In the genomic region with DNA sequence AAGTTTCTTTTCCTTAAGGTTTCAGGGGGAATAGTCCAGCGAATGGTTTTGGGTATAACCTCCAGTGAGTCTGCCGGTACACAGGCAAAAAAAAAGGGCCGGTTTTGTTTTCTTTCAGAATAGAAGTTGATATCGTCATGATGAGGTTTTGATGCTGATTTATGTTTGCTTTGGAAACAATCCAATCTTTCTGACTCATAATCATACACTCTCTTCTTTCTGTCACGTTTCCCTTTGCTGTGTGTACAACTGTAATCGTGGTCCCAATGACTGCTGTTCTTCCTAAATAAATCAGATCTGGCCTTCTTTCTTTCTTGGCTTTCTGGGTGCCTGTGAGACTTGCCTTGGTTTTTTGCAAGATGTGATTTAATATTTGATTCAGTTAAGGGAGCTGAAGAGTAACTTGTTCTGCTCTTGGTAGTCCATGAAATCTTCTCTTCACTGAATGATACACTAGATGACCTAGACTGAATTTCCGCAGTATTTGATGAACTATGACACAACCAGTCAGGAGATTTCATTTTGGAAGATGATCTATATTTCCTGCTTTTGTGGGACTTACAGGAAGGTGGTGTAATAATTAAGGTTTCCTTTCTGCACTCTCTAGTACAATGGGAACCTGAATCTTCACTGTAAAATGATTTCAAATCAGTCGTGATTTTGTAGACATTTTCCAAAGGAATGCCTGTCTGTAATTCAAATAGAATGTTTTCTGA, we compare ENCODE assay signal across 13 cellular contexts. TPM values are rescaled to one million over a fixed set of nuclear protein-coding genes. Genes with fewer than 3 reads are reported as not detected.
DNase-seq lines count a peak whose midpoint lies in the region; ATAC-seq, FAIRE-seq and TF ChIP-seq lines count a peak whose summit lies in the region.
"Had no signal": no experiment of that assay in that cellular context is flagged by ENCODE, and none has a peak within 500 bp of the region (broad histone marks: within the 10 kb centered on the region; RNA-seq: fewer than 3 reads in every experiment).

No MANE protein-coding gene starts in this region.

- peak; percentile 91 for FAIRE-seq in islet of Langerhans (lab: Jason Lieb, UNC)

- WGBS in IMR-90 (ENCODE audit: extremely low coverage in 2 of 2, insufficient read length in 1 of 2), 2 experiments = no CpG with 5 or more reads among the region's 8 CpGs
- 19 to 28% methylated on average over 8 of the region's 8 CpGs for WGBS in lower leg skin, 2 donors

- H4K8ac ChIP-seq in IMR-90 (ENCODE audit: low read depth in 2 of 2, low read length in 2 of 2) = no peak overlapping the region

- H3K9me1 ChIP-seq in IMR-90 (ENCODE audit: insufficient read depth, low read length) = no peaks in the 10 kb centered on the region

- no peak overlapping the region for H3K56ac ChIP-seq in IMR-90 (ENCODE audit: extremely low read depth, insufficient read depth, low read length)

- TF ChIP-seq CTCF in IMR-90 (conservative IDR thresholded peaks at IDR 0.05; ENCODE audit: low read depth, low read length) = no peak
- TF ChIP-seq CTCF in lower leg skin (IDR thresholded peaks at IDR 0.05) = no peak

- H3K36me3 ChIP-seq in IMR-90 (ENCODE audit: control insufficient read depth, insufficient read depth, low read length) = no peaks in the 10 kb centered on the region
- no peaks in the 10 kb centered on the region for H3K36me3 ChIP-seq in adipocyte (ENCODE audit: control insufficient read depth, insufficient read depth, low read length, severe bottlenecking)
- H3K36me3 ChIP-seq: neutrophil had no signal

- H3K79me1 ChIP-seq in IMR-90 (ENCODE audit: low read depth in 1 of 2, low read length in 2 of 2) = no peaks in the 10 kb centered on the region

- H3K9me3 ChIP-seq in IMR-90 (ENCODE audit: control insufficient read depth, insufficient read depth, low read length) (no peaks in the 10 kb centered on the region), adipocyte (ENCODE audit: control insufficient read depth, low read length) (no peaks in the 10 kb centered on the region)
- H3K9me3 ChIP-seq: neutrophil had no signal

- no peak overlapping the region for H2BK120ac ChIP-seq in IMR-90 (ENCODE audit: low read depth, low read length)

- peaks cover 11% of the 10 kb centered on the region for H3K27me3 ChIP-seq in IMR-90 (ENCODE audit: control insufficient read depth, insufficient read depth, low read length)
- peaks cover 3% of the 10 kb centered on the region for H3K27me3 ChIP-seq in adipocyte (replicated peaks; ENCODE audit: control insufficient read depth, insufficient read depth, low read length)

- POLR2A ChIA-PET in IMR-90 (lab: Charles Lee; ENCODE audit: unreplicated experiment) = no interaction called here

- H2AFZ ChIP-seq in IMR-90 (replicated peaks; ENCODE audit: low read length, poor library complexity) = no peak overlapping the region

- H3K18ac ChIP-seq in IMR-90 (ENCODE audit: low read depth, low read length) = no peak overlapping the region

- no peak overlapping the region for H2AK9ac ChIP-seq in IMR-90 (replicated peaks; ENCODE audit: low read depth, low read length, poor library complexity)

- intact Hi-C loops in IMR-90 (cut with micrococcal nuclease) = loop anchor here (5.0 kb wide), 1 partner anchor 132 kb away; a partner anchor contains a TSS
- intact Hi-C loops in lower leg skin (cut with DNase I; ENCODE audit: low total_unique reads) = no loop called here

- DNase-seq in Caki2 (ENCODE audit: low read depth) (peak; percentile 62), IMR-90 (peak; percentile 78), adipocyte (ENCODE audit: low read depth) (peak; percentile 78), lower leg skin (ENCODE audit: low spot score in 2 of 2) (no peak)
- DNase-seq in activated naive CD4-positive, alpha-beta T cell treated with anti-CD3 and anti-CD28 coated beads, Interleukin-2, amount 50 U/mL, for 16 hours = no peak
- DNase-seq: activated naive CD8-positive, alpha-beta T cell treated with anti-CD3 and anti-CD28 coated beads, Interleukin-2, amount 10 ng/mL, durations not matched to agents 7 days and 5 days; hippocampal formation; NCI-H526 had no signal

- H3K4me2 ChIP-seq in IMR-90 (ENCODE audit: low read depth, low read length) = no peak overlapping the region

- TF ChIP-seq POLR2A in IMR-90 (IDR thresholded peaks at IDR 0.05; ENCODE audit: low read depth, low read length) (no peak), lower leg skin (IDR thresholded peaks at IDR 0.05) (no peak)

- H3K9ac ChIP-seq in IMR-90 (ENCODE audit: low read depth, low read length) (no peak overlapping the region), adipocyte (ENCODE audit: low read length) (peak overlapping the region; percentile 18)

- H2BK20ac ChIP-seq in IMR-90 (ENCODE audit: low read depth, low read length) = no peak overlapping the region

- no TSS peak for BruUV-seq in IMR-90 (replicated peaks; lab: Mats Ljungman, UMichigan)

- H2BK5ac ChIP-seq in IMR-90 (ENCODE audit: low read depth, low read length, poor library complexity, severe bottlenecking) = no peak overlapping the region

- H4K20me1 ChIP-seq in IMR-90 (ENCODE audit: insufficient read depth, low read length) = no peaks in the 10 kb centered on the region

- H2BK15ac ChIP-seq in IMR-90 (ENCODE audit: low read depth, low read length) = no peak overlapping the region

- H3K23ac ChIP-seq in IMR-90 (ENCODE audit: low read depth, low read length) = no peak overlapping the region

- H3K4me3 ChIP-seq in IMR-90 (ENCODE audit: insufficient read depth, low read depth, low read length) (no peak overlapping the region), adipocyte (ENCODE audit: low read length) (peak overlapping the region; percentile 69), lower leg skin (ENCODE audit: low read depth, poor library complexity, severe bottlenecking) (no peak overlapping the region)

- H3K14ac ChIP-seq in IMR-90 (replicated peaks; ENCODE audit: low read depth, low read length) = no peak overlapping the region

- in situ Hi-C loops in Caki2 (cut with HindIII; ENCODE audit: low pct_unique_long_range_greater_than_20kb, low sequenced_read_pairs) (no loop called here), IMR-90 (cut with MboI; ENCODE audit: low sequenced_read_pairs) (no loop called here)

- CTCF ChIA-PET in IMR-90 (lab: Yijun Ruan, JAX) = no interaction called here

- peak; percentile 53 for ATAC-seq in IMR-90 (ENCODE audit: low read depth)
- ATAC-seq in GM18870 (IDR thresholded peaks at IDR 0.05; ENCODE audit: unreplicated experiment) = no peak
- no peak for ATAC-seq in GM18502 (IDR thresholded peaks at IDR 0.05; ENCODE audit: poor library complexity, unreplicated experiment)
- ATAC-seq: WTC11 had no signal

- H4K91ac ChIP-seq in IMR-90 (ENCODE audit: insufficient read depth, low read depth, low read length) = no peak overlapping the region

- no peak overlapping the region for H4K5ac ChIP-seq in IMR-90 (ENCODE audit: low read depth, low read length)

- no peak overlapping the region for H3K27ac ChIP-seq in IMR-90 (ENCODE audit: insufficient read depth, low read length)
- H3K27ac ChIP-seq: neutrophil had no signal

- no peaks in the 10 kb centered on the region for H3K4me1 ChIP-seq in IMR-90 (ENCODE audit: control insufficient read depth, insufficient read depth, low read length)
- H3K4me1 ChIP-seq in adipocyte (ENCODE audit: control insufficient read depth, insufficient read depth, low read length) = peaks cover 19% of the 10 kb centered on the region

- dilution Hi-C loops in IMR-90 (cut with HindIII; ENCODE audit: low sequenced_read_pairs, unreplicated experiment) = no loop called here

- H3K4ac ChIP-seq in IMR-90 (ENCODE audit: low read depth, low read length) = no peak overlapping the region

- no peak for TF ChIP-seq RAD21 in IMR-90 (IDR thresholded peaks at IDR 0.05; ENCODE audit: low read length)

- H2AK5ac ChIP-seq in IMR-90 (ENCODE audit: low read depth, low read length) = no peak overlapping the region

TF ChIP-seq in IMR-90, 13 proteins besides CTCF, POLR2A, EP300 and RAD21:
- no peak for TF ChIP-seq SMC3 (IDR thresholded peaks at IDR 0.05; ENCODE audit: low read depth, low read length)
- peak; percentile 93 for TF ChIP-seq BHLHE40 (IDR thresholded peaks at IDR 0.05; ENCODE audit: low read depth, low read length)

RNA-seq across cellular contexts. Expression of a gene that starts 34.9 kb away (rescaled TPM):
- total RNA-seq in Caki2 (2014; rRNA removed; shearing (Covaris generic); ENCODE audit: low replicate concordance) = not detected in 2 replicates
- total RNA-seq in IMR-90 (2012; rRNA removed) = not detected in 2 replicates
- polyA plus RNA-seq in IMR-90 (2012; rRNA removed) = not detected in 2 replicates
- not detected in 2 replicates for polyA plus RNA-seq in IMR-90 (2012; cell fraction: cytosol; rRNA removed)
- polyA plus RNA-seq in IMR-90 (2012; cell fraction: nucleus; rRNA removed; ENCODE audit: low replicate concordance) = not detected in 2 replicates
- not detected for total RNA-seq in lower leg skin
- total RNA-seq: activated naive CD8-positive, alpha-beta T cell treated with anti-CD3 and anti-CD28 coated beads, Interleukin-2, amount 10 ng/mL, durations not matched to agents 7 days and 5 days; WTC11 had no signal

RNA-seq across cellular contexts. Expression of a gene that starts 43.9 kb away (rescaled TPM):
- 29.5 and 34.7 TPM in 2 replicates for total RNA-seq in Caki2 (2014; rRNA removed; shearing (Covaris generic); ENCODE audit: low replicate concordance)
- 8.1 and 15.3 TPM in 2 replicates for total RNA-seq in IMR-90 (2012; rRNA removed)
- 9.3 and 10.4 TPM in 2 replicates for polyA plus RNA-seq in IMR-90 (2012; rRNA removed)
- 1.4 and 2.2 TPM in 2 replicates for polyA plus RNA-seq in IMR-90 (2012; cell fraction: cytosol; rRNA removed)
- polyA plus RNA-seq in IMR-90 (2012; cell fraction: nucleus; rRNA removed; ENCODE audit: low replicate concordance) = 0.69 and 5.0 TPM in 2 replicates
- 1 to 10 TPM; 6.5 to 10.0 (median 7.9) TPM for total RNA-seq in lower leg skin

Comparison
In these comparisons a context has a peak if more than half of its experiments do, and no peak if none do; other contexts are left out.
1. DNase-seq: peak in Caki2 (single experiment), IMR-90 (single experiment) and adipocyte (single experiment); none in lower leg skin (0 of 2) and activated naive CD4-positive, alpha-beta T cell treated with anti-CD3 and anti-CD28 coated beads, Interleukin-2, amount 50 U/mL, for 16 hours (single experiment).